In the genomic region with DNA sequence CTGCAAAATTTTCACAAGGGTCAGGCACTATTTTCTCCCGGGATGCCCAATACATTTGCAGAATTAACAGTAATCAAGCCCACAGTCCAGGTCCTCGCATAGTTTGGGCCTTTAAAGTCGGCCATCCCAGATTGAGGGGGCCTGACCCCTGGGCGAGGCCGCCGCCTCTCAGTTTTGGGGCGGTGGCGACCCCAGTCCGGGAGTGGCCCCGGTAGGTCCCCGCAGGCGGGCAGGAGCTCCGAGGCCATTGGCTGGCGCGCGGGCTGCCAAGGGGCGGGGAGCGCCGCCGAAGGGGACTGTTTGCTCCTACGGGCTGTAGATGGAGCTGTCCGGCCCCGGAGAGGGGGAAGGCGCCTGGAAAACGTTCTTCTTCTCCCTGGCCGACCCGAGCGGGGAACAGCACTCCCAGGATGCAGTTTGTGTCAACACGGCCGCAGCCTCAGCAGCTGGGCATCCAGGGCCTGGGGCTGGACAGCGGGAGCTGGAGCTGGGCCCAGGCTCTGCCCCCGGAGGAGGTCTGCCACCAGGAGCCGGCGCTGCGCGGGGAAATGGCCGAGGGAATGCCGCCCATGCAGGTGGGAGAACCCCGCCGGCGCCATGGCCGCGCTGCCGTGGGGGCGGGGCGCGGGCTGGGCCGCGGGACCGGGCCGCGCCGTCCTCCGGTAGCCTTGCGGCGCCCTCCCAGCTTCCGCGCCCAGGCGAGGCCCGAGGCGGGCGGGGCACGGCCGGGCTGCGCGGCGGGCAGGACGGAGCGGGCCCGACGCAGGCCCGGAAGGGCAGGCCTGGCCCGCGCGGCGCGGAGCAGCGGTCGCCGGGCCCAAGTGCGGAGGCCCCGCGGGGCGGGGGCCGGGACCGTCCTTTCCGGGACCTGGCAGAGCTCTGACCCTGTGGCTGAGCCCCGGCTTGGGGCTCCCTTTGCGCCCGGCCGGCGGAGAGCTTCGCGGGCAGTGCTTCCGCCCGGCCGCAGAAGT, we compare ENCODE assay signal across 8 cellular contexts. TPM values are rescaled to one million over a fixed set of nuclear protein-coding genes. Genes with fewer than 3 reads are reported as not detected.
DNase-seq lines count a peak whose midpoint lies in the region; ATAC-seq and TF ChIP-seq lines count a peak whose summit lies in the region.

A gene (plus strand): TSS at position 367 of the 971 bp plus-strand sequence. CDS start 44 bp downstream, at position 411.

- peaks cover 8% of the 10 kb centered on the region for H3K27me3 Mint-ChIP-seq in neural crest cell (ENCODE audit: low read depth)

- H3K4me2 ChIP-seq in GM23248 (ENCODE audit: unreplicated experiment): peak within 1 kb of the TSS; percentile 95

- peaks cover 16% of the 10 kb centered on the region for H3K36me3 ChIP-seq in GM23248 (ENCODE audit: low read depth)
- peaks cover 27% of the 10 kb centered on the region for H3K36me3 ChIP-seq in RWPE2 (ENCODE audit: low read depth)

- DNase-seq in ELF-1 (ENCODE audit: low read depth, low spot score): peak; percentile 94
- peak; percentile 96 for DNase-seq in GM23248
- peak; percentile 75 to 87 for DNase-seq in Kasumi-1 (lab: John Stamatoyannopoulos, UW)
- peak; percentile 91 for DNase-seq in RWPE2 (ENCODE audit: low spot score)
- peak; percentile 90 for DNase-seq in activated effector memory CD4-positive, alpha-beta T cell treated with anti-CD3 and anti-CD28 coated beads, Interleukin-2, amount 50 U/mL, for 16 hours
- peak; percentile 88 for DNase-seq in fibroblast of villous mesenchyme (ENCODE audit: low read depth)
- DNase-seq in neural crest cell (ENCODE audit: low read depth, low spot score): peak; percentile 82
- peak; percentile 85 for DNase-seq in stromal cell of bone marrow (ENCODE audit: low read depth)

- H3F3A ChIP-seq in GM23248 (ENCODE audit: insufficient read depth): peaks cover 7% of the 10 kb centered on the region; the same call in 1 of the 2 replicates

- H3K4me1 ChIP-seq in GM23248 (ENCODE audit: insufficient read depth): peaks cover 11% of the 10 kb centered on the region
- peaks cover 21% of the 10 kb centered on the region for H3K4me1 ChIP-seq in RWPE2 (ENCODE audit: insufficient read depth, poor library complexity, severe bottlenecking)

- peaks cover 8% of the 10 kb centered on the region for H3K4me1 Mint-ChIP-seq in neural crest cell

- H3K79me2 ChIP-seq in GM23248 (ENCODE audit: insufficient read depth): peaks cover 58% of the 10 kb centered on the region

- H3K27me3 ChIP-seq in GM23248 (replicated peaks; ENCODE audit: insufficient read depth): no peaks in the 10 kb centered on the region
- H3K27me3 ChIP-seq in RWPE2 (ENCODE audit: insufficient read depth, poor library complexity, severe bottlenecking): no peaks in the 10 kb centered on the region

- WGBS in GM23248 (ENCODE audit: low coverage in 1 of 2, low lambda C conversion rate in 2 of 2, missing lambda C conversion rate in 2 of 2), 2 experiments: 1 to 2% methylated on average over 43 to 70 of the region's 97 CpGs

- H3K36me3 Mint-ChIP-seq in neural crest cell (ENCODE audit: low read depth): peaks cover 21% of the 10 kb centered on the region

- H3K9me2 ChIP-seq in GM23248 (ENCODE audit: insufficient read depth): no peaks in the 10 kb centered on the region

- H3K9me3 Mint-ChIP-seq in neural crest cell: no peaks in the 10 kb centered on the region

- in situ Hi-C loops in GM23248 (cut with MboI): no loop called here

- peak within 1 kb of the TSS; percentile 88 for H3K9ac ChIP-seq in GM23248

- peak within 1 kb of the TSS; percentile 57 for H3K27ac Mint-ChIP-seq in neural crest cell (ENCODE audit: unreplicated experiment)

- peak within 1 kb of the TSS; percentile 93 for H3K4me3 ChIP-seq in GM23248
- peak within 1 kb of the TSS; percentile 90 for H3K4me3 ChIP-seq in RWPE2 (ENCODE audit: severe bottlenecking)
- peak within 1 kb of the TSS; percentile 90 for H3K4me3 ChIP-seq in fibroblast of villous mesenchyme (ENCODE audit: low read depth, low read length)

- H3K27ac ChIP-seq in GM23248 (peak within 1 kb of the TSS; percentile 78), RWPE2 (ENCODE audit: poor library complexity, severe bottlenecking) (peak within 1 kb of the TSS; percentile 82)

- H3K9me3 ChIP-seq in GM23248 (ENCODE audit: low read depth) (no peaks in the 10 kb centered on the region), RWPE2 (ENCODE audit: severe bottlenecking) (no peaks in the 10 kb centered on the region)

- H4K20me1 ChIP-seq in GM23248 (ENCODE audit: insufficient read depth): no peaks in the 10 kb centered on the region

- peak; percentile 89 for TF ChIP-seq CTCF in RWPE2 (IDR thresholded peaks at IDR 0.05; ENCODE audit: poor library complexity, severe bottlenecking)
- TF ChIP-seq CTCF in fibroblast of villous mesenchyme (IDR thresholded peaks at IDR 0.05; ENCODE audit: insufficient read depth, low read depth, low read length): peak; percentile 59
- peak; percentile 68 for TF ChIP-seq CTCF in neural crest cell (conservative IDR thresholded peaks at IDR 0.05)

- H2AFZ ChIP-seq in GM23248: peak within 1 kb of the TSS; percentile 91

- peak; percentile 90 for ATAC-seq in RWPE2 (ENCODE audit: low read depth)

- H3K4me3 Mint-ChIP-seq in neural crest cell: peak within 1 kb of the TSS; percentile 94

RNA-seq across cellular contexts. Expression of the gene that starts here (rescaled TPM):
- 23.3 and 24.1 TPM in 2 replicates for total RNA-seq in GM23248 (2014; rRNA removed; shearing (Covaris generic))
- polyA plus RNA-seq in GM23248 (2016; fragmentation: Nextera tagmentation; extraction: Ambion mirVana): 2.4 and 2.8 TPM in 2 replicates
- total RNA-seq in fibroblast of villous mesenchyme: 19.0 and 21.6 TPM in 2 replicates
- total RNA-seq in neural crest cell: 31.8 TPM in 2 replicates

Comparison
In these comparisons a context has a peak if more than half of its experiments do, and no peak if none do; other contexts are left out.
1. Peak in every context shown above with its lines: DNase-seq, ATAC-seq, H3K4me3 ChIP-seq and H3K27ac ChIP-seq.